8 cellular contexts compared by ENCODE assay signal in the genomic region with DNA sequence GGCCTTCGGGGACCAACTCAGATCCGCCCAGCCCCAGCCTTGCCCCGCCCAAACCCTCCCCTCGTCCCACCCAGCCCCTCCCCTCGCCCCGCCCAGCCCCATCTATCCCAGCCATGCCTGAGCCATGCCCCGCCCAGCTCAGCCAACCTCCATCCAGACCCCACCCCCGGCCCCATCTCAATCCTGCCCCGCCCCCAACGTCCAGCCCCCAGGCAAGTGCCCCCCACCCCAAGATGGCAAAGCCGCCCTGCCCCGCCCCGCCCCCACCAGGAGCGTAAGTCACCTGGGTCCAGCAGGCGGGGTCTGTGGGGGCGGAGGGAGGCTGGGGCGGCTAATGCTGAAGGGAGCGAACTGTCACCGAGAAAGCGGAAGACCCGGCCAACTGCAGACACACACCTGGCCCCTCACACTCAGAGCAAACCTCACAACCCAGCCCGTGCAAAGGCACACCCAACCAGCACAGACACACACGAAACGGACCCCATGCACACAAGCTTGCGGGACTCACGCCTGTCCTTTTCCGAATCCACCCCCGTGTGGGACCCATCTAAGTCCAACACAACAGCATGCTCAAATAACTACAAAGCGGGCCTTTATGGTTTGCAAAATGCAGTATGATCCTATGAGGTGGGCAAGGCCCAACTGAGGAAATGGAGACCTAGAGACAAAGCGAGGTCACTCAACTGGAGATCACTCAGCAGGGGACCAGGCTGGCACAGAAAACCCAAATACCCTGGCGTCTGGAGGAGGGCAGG. TPM values are rescaled to one million over a fixed set of nuclear protein-coding genes. Genes with fewer than 3 reads are reported as not detected.
DNase-seq lines count a peak whose midpoint lies in the region; ATAC-seq and TF ChIP-seq lines count a peak whose summit lies in the region.

No MANE protein-coding gene starts in this region.

- H4K20me1 ChIP-seq in BLaER1 treated with 17β-estradiol and CSF1 and Interleukin-3, amounts not matched to agents 10 nM and 100 nM: peaks cover 2 to 20% (median 7%) of the 10 kb centered on the region in 11 experiments; a peak in 15 of 22 replicates

- H3K27ac ChIP-seq in BLaER1 treated with 17β-estradiol and CSF1 and Interleukin-3, amounts not matched to agents 10 nM and 100 nM: peak overlapping the region in 10 of 11 experiments; percentile 33 to 72 (median 59); a peak in 19 of 22 replicates
- peak overlapping the region; percentile 67 for H3K27ac ChIP-seq in neutrophil

- DNase-seq in NCI-H1105 (lab: John Stamatoyannopoulos, UW): peak; percentile 61
- DNase-seq in activated T-cell treated with anti-CD3 and anti-CD28 coated beads, Interleukin-2, amount 50 U/mL, for 1 hour: peak; percentile 70
- DNase-seq in HCEC 1CT: no peak
- no peak for DNase-seq in NCI-H1694 (lab: John Stamatoyannopoulos, UW)

- H3K9ac ChIP-seq in BLaER1 treated with 17β-estradiol and CSF1 and Interleukin-3, amounts not matched to agents 10 nM and 100 nM: peak overlapping the region; percentile 36 to 81 (median 63); a peak in 20 of 22 replicates

- TF ChIP-seq CTCF in neutrophil (IDR thresholded peaks at IDR 0.05): no peak

- no peaks in the 10 kb centered on the region for H3K27me3 ChIP-seq in BLaER1 treated with 17β-estradiol and CSF1 and Interleukin-3, amounts not matched to agents 10 nM and 100 nM
- no peaks in the 10 kb centered on the region for H3K27me3 ChIP-seq in neutrophil

- peaks cover 46 to 66% (median 57%) of the 10 kb centered on the region in 10 experiments for H3K4me1 ChIP-seq in BLaER1 treated with 17β-estradiol and CSF1 and Interleukin-3, amounts not matched to agents 10 nM and 100 nM
- H3K4me1 ChIP-seq in neutrophil (ENCODE audit: control insufficient read depth in 1 of 2, insufficient read depth in 1 of 2, low read depth in 1 of 2, low read length in 1 of 2): peaks cover 36 to 41% of the 10 kb centered on the region in 2 experiments

- peak overlapping the region; percentile 83 to 98 (median 95) for H3K4me2 ChIP-seq in BLaER1 treated with 17β-estradiol and CSF1 and Interleukin-3, amounts not matched to agents 10 nM and 100 nM

- peak; percentile 22 for ATAC-seq in GM21528 (IDR thresholded peaks at IDR 0.05; ENCODE audit: low FRiP score, unreplicated experiment)
- ATAC-seq in esophagus mucosa: peak; percentile 3

- H3K36me3 ChIP-seq in BLaER1 treated with 17β-estradiol and CSF1 and Interleukin-3, amounts not matched to agents 10 nM and 100 nM: peaks cover 0 to 26% (median 0%) of the 10 kb centered on the region in 11 experiments; a peak in 4 of 22 replicates
- H3K36me3 ChIP-seq in neutrophil: no peaks in the 10 kb centered on the region

- no peaks in the 10 kb centered on the region for H3K9me3 ChIP-seq in BLaER1 treated with 17β-estradiol and CSF1 and Interleukin-3, amounts not matched to agents 10 nM and 100 nM (replicated peaks in 1 of 11)
- no peaks in the 10 kb centered on the region for H3K9me3 ChIP-seq in neutrophil

- peak overlapping the region; percentile 49 to 73 (median 62) for H3K4me3 ChIP-seq in BLaER1 treated with 17β-estradiol and CSF1 and Interleukin-3, amounts not matched to agents 10 nM and 100 nM
- H3K4me3 ChIP-seq in neutrophil (ENCODE audit: low read depth in 1 of 2, low read length in 1 of 2): peak overlapping the region; percentile 72 to 93

RNA-seq across cellular contexts. Expression of a gene that starts 11.5 kb away (rescaled TPM):
- total RNA-seq in esophagus mucosa: 54.4 TPM

RNA-seq across cellular contexts. Expression of a gene that starts 13.9 kb away (rescaled TPM):
- total RNA-seq in esophagus mucosa: 0.84 TPM

RNA-seq across cellular contexts. Expression of a gene that starts 46.5 kb away (rescaled TPM):
- total RNA-seq in esophagus mucosa: 70.2 TPM

RNA-seq across cellular contexts. Expression of a gene that starts 53.8 kb away (rescaled TPM):
- total RNA-seq in esophagus mucosa: not detected

Comparison
In these comparisons a context has a peak if more than half of its experiments do, and no peak if none do; other contexts are left out.
1. DNase-seq: peak in NCI-H1105 (single experiment) and activated T-cell treated with anti-CD3 and anti-CD28 coated beads, Interleukin-2, amount 50 U/mL, for 1 hour (single experiment); none in HCEC 1CT (single experiment) and NCI-H1694 (single experiment).